ENCODE assay signal across 12 cellular contexts in genomic region chr7:112160130-112160770, GRCh38. TPM values are rescaled to one million over a fixed set of nuclear protein-coding genes. Genes with fewer than 3 reads are reported as not detected.
DNase-seq lines count a peak whose midpoint lies in the region; ATAC-seq and TF ChIP-seq lines count a peak whose summit lies in the region.
"Had no signal": no experiment of that assay in that cellular context is flagged by ENCODE, and none has a peak within 500 bp of the region (broad histone marks: within the 10 kb centered on the region; RNA-seq: fewer than 3 reads in every experiment).

No MANE protein-coding gene starts in this region.

- H3K27ac Mint-ChIP-seq in nephron = peak overlapping the region; percentile 13 to 75 (median 29)
- H3K27ac Mint-ChIP-seq: activated naive CD8-positive, alpha-beta T cell treated with anti-CD3 and anti-CD28 coated beads for 36 hours; CD8-positive, alpha-beta memory T cell; stimulated activated naive CD8-positive, alpha-beta T cell treated with anti-CD3 and anti-CD28 coated beads, Interleukin-15, Interleukin-2, amounts not matched to agents 100 ng/mL and 50 ng/mL, for 24 hours had no signal

- H3K27me3 Mint-ChIP-seq in nephron (ENCODE audit: low read depth) = no peaks in the 10 kb centered on the region

- no peaks in the 10 kb centered on the region for H3K27me3 ChIP-seq in dorsolateral prefrontal cortex

- DNase-seq in NCI-H460 (ENCODE audit: extremely low read depth, low read depth) (peak; percentile 36), dorsolateral prefrontal cortex (no peak), head of caudate nucleus (no peak), mucosa of gallbladder (ENCODE audit: low spot score) (no peak)
- DNase-seq in activated CD8-positive, alpha-beta memory T cell treated with anti-CD3 and anti-CD28 coated beads for 24 hours = no peak
- DNase-seq: activated naive CD8-positive, alpha-beta T cell treated with anti-CD3 and anti-CD28 coated beads for 36 hours; CD8-positive, alpha-beta memory T cell had no signal

- H3K9me3 Mint-ChIP-seq in nephron = no peaks in the 10 kb centered on the region
- H3K9me3 Mint-ChIP-seq: activated naive CD8-positive, alpha-beta T cell treated with anti-CD3 and anti-CD28 coated beads for 36 hours; CD8-positive, alpha-beta memory T cell; stimulated activated naive CD8-positive, alpha-beta T cell treated with anti-CD3 and anti-CD28 coated beads, Interleukin-15, Interleukin-2, amounts not matched to agents 100 ng/mL and 50 ng/mL, for 24 hours had no signal

- intact Hi-C loops in dorsolateral prefrontal cortex (cut with DNase I) = loop anchor here (5.0 kb wide), 1 partner anchor 47 kb away; the partner anchor contains the start of genes DOCK4 (in 2 of the 2) and ZNF277 (in 2 of the 2)
- intact Hi-C loops in head of caudate nucleus (cut with DNase I) = no loop called here

- peaks cover 36% of the 10 kb centered on the region for H3K4me1 Mint-ChIP-seq in nephron
- H3K4me1 Mint-ChIP-seq: activated naive CD8-positive, alpha-beta T cell treated with anti-CD3 and anti-CD28 coated beads for 36 hours; CD8-positive, alpha-beta memory T cell had no signal

- TF ChIP-seq CTCF in C4-2B (conservative IDR thresholded peaks at IDR 0.05) (no peak), dorsolateral prefrontal cortex (IDR thresholded peaks at IDR 0.05 in 54 of 56, conservative IDR thresholded peaks at IDR 0.05 in 2 of 56; ENCODE audit: low read depth in 1 of 56, partially characterized antibody in 56 of 56) (no peak), nephron (IDR thresholded peaks at IDR 0.05; ENCODE audit: unreplicated experiment in 3 of 3) (no peak)

- ATAC-seq in GM21737 (IDR thresholded peaks at IDR 0.05; ENCODE audit: unreplicated experiment) = no peak

- H3K4me3 Mint-ChIP-seq in nephron = no peak overlapping the region
- H3K4me3 Mint-ChIP-seq: activated naive CD8-positive, alpha-beta T cell treated with anti-CD3 and anti-CD28 coated beads for 36 hours; CD8-positive, alpha-beta memory T cell; stimulated activated naive CD8-positive, alpha-beta T cell treated with anti-CD3 and anti-CD28 coated beads, Interleukin-15, Interleukin-2, amounts not matched to agents 100 ng/mL and 50 ng/mL, for 24 hours had no signal

- no peak overlapping the region for H3K4me3 ChIP-seq in dorsolateral prefrontal cortex
- H3K4me3 ChIP-seq: HAP-1 had no signal

- peak overlapping the region; percentile 49; the same call in 1 of the 2 replicates for H3K27ac ChIP-seq in C4-2B
- peak overlapping the region in 56 of 59 donors; percentile 6 to 88 (median 74) for H3K27ac ChIP-seq in dorsolateral prefrontal cortex

- H3K36me3 Mint-ChIP-seq in nephron (ENCODE audit: low read depth) = no peaks in the 10 kb centered on the region
- H3K36me3 Mint-ChIP-seq: activated naive CD8-positive, alpha-beta T cell treated with anti-CD3 and anti-CD28 coated beads for 36 hours; CD8-positive, alpha-beta memory T cell had no signal

RNA-seq across cellular contexts. Expression of gene DOCK4, which starts 45.9 kb away (rescaled TPM):
- 27.7 and 38.0 TPM in 2 replicates for total RNA-seq in NCI-H460 (2014; rRNA removed; shearing (Covaris generic))
- polyA plus RNA-seq in NCI-H460 (2014; cell fraction: nucleus; rRNA removed) = 19.3 and 35.0 TPM in 2 replicates
- total RNA-seq in dorsolateral prefrontal cortex = 100 to 1,000 TPM; 113 to 236 (median 152) TPM
- total RNA-seq in mucosa of gallbladder = 26.1 TPM
- polyA plus RNA-seq: CD8-positive, alpha-beta memory T cell had no signal

RNA-seq across cellular contexts. Expression of gene ZNF277, which starts 46.2 kb away (rescaled TPM):
- 33.0 and 40.1 TPM in 2 replicates for total RNA-seq in NCI-H460 (2014; rRNA removed; shearing (Covaris generic))
- 11.4 and 26.2 TPM in 2 replicates for polyA plus RNA-seq in NCI-H460 (2014; cell fraction: nucleus; rRNA removed)
- total RNA-seq in dorsolateral prefrontal cortex = 10 to 100 TPM; 14.7 to 33.1 (median 22.0) TPM
- total RNA-seq in mucosa of gallbladder = 29.4 TPM
